Comparison of ENCODE assay signal across 8 cellular contexts in genomic region chr10:84537447-84537931, GRCh38.
DNase-seq lines count a peak whose midpoint lies in the region; ATAC-seq and TF ChIP-seq lines count a peak whose summit lies in the region.

No MANE protein-coding gene starts in this region.

- no peaks in the 10 kb centered on the region for H3K36me3 ChIP-seq in DOHH2 (ENCODE audit: control insufficient read depth, low read length)
- no peaks in the 10 kb centered on the region for H3K36me3 ChIP-seq in neutrophil

- no peak overlapping the region for H3K4me2 ChIP-seq in DOHH2 (ENCODE audit: low read length)

- H3K9me3 ChIP-seq in DOHH2 (ENCODE audit: control insufficient read depth, insufficient read depth, low read length) (no peaks in the 10 kb centered on the region), neutrophil (no peaks in the 10 kb centered on the region)

- peak; percentile 62 for DNase-seq in NCI-H2227 treated with DMSO at 0.1 percent for 48 hours (lab: John Stamatoyannopoulos, UW)
- peak; percentile 10 to 18 for DNase-seq in activated CD4-positive, alpha-beta T cell treated with anti-CD3 and anti-CD28 coated beads, Interleukin-2, amount 50 U/mL, for 4 hours
- peak; percentile 74 for DNase-seq in fibroblast of the aortic adventitia (ENCODE audit: low read depth)

- no peaks in the 10 kb centered on the region for H3F3A ChIP-seq in DOHH2 (ENCODE audit: control insufficient read depth, insufficient read depth)

- H3K27me3 ChIP-seq in DOHH2 (ENCODE audit: control insufficient read depth, low read length) = no peaks in the 10 kb centered on the region
- peaks cover 42% of the 10 kb centered on the region for H3K27me3 ChIP-seq in neutrophil

- H3K4me1 ChIP-seq in DOHH2 (ENCODE audit: control insufficient read depth, low read length) (peaks cover 6% of the 10 kb centered on the region), neutrophil (ENCODE audit: control insufficient read depth in 1 of 2, insufficient read depth in 1 of 2, low read depth in 1 of 2, low read length in 1 of 2) (no peaks in the 10 kb centered on the region)

- H3K4me3 ChIP-seq in DOHH2 (ENCODE audit: low read length) (no peak overlapping the region), fibroblast of the aortic adventitia (ENCODE audit: low read depth, low read length) (no peak overlapping the region), neutrophil (ENCODE audit: low read depth in 1 of 2, low read length in 1 of 2) (no peak overlapping the region)

- TF ChIP-seq CTCF in DOHH2 (IDR thresholded peaks at IDR 0.05; ENCODE audit: low read depth, low read length, poor library complexity, severe bottlenecking) (peak; percentile 79), fibroblast of the aortic adventitia (IDR thresholded peaks at IDR 0.05; ENCODE audit: insufficient read depth, low read length) (peak; percentile 67), neutrophil (IDR thresholded peaks at IDR 0.05) (peak; percentile 67)

- H3K27ac ChIP-seq in DOHH2 (ENCODE audit: low read depth, low read length) = no peak overlapping the region
- no peak overlapping the region for H3K27ac ChIP-seq in neutrophil

- no peaks in the 10 kb centered on the region for H3K9me2 ChIP-seq in DOHH2 (replicated peaks; ENCODE audit: control insufficient read depth, low read length)

- H3K79me2 ChIP-seq in DOHH2 (ENCODE audit: control insufficient read depth, low read length) = no peaks in the 10 kb centered on the region

- H4K20me1 ChIP-seq in DOHH2 (ENCODE audit: control insufficient read depth, insufficient read depth, low read depth, low read length) = no peaks in the 10 kb centered on the region

- peak; percentile 74 for ATAC-seq in GM19395 (IDR thresholded peaks at IDR 0.05; ENCODE audit: unreplicated experiment)
- ATAC-seq in HG03175 (IDR thresholded peaks at IDR 0.05; ENCODE audit: unreplicated experiment) = peak; percentile 77
- no peak for ATAC-seq in HG03469 (IDR thresholded peaks at IDR 0.05; ENCODE audit: unreplicated experiment)

Comparison
In these comparisons a context has a peak if more than half of its experiments do, and no peak if none do; other contexts are left out.
1. DNase-seq: peak in every context shown above with its lines; median percentile 74 in fibroblast of the aortic adventitia; 62 in NCI-H2227 treated with DMSO at 0.1 percent for 48 hours; 14 in activated CD4-positive, alpha-beta T cell treated with anti-CD3 and anti-CD28 coated beads, Interleukin-2, amount 50 U/mL, for 4 hours.